ENCODE assay signal across 8 cellular contexts in the genomic region with DNA sequence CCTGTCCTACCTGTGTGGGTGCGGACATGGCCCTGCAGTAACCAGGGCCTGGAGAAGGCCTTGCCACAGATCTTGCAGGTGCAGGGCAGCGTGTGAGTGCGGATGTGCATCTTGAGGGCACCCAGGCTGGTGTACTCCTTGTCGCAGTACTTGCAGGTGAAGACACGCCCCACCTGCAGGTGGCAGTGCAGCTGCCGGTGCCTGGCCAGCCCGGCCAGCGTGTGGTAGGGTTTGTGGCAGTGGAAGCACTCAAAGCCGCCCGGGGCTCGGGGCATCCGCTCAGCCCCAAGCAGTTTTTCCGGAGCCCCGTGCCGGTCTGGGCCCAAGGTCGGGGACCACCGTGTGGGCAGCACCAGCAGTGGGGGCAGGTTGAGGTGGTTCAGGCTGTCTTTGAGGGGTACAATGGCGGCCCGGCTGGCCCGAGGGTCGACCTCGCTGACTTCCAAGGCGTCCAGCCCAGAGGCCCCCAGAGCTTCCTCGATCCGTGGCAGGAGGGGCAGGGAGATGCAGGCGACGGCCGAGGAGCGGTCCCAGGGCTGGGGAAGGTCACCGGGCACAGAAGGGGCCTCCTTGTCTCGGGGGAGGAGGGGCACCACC. TPM values are rescaled to one million over a fixed set of nuclear protein-coding genes. Genes with fewer than 3 reads are reported as not detected.
A peak's percentile ranks its signal among the peaks of the same experiment; 100 is the strongest.
DNase-seq lines count a peak whose midpoint lies in the region; ATAC-seq, FAIRE-seq and TF ChIP-seq lines count a peak whose summit lies in the region.

No MANE protein-coding gene starts in this region.

- H3K9me3 ChIP-seq in colonic mucosa (no peaks in the 10 kb centered on the region), psoas muscle (no peaks in the 10 kb centered on the region)

- H3K36me3 ChIP-seq in colonic mucosa (no peaks in the 10 kb centered on the region), psoas muscle (ENCODE audit: insufficient read depth in 1 of 2, low read depth in 1 of 2) (no peaks in the 10 kb centered on the region)

- H3K4me3 ChIP-seq in colonic mucosa = no peak overlapping the region
- H3K4me3 ChIP-seq in psoas muscle = no peak overlapping the region
- no peak overlapping the region for H3K4me3 ChIP-seq in coronary artery

- FAIRE-seq in GM19239 (lab: Jason Lieb, UNC) = peak; percentile 85

- in situ Hi-C loops in ACHN (cut with HindIII; ENCODE audit: low pct_ligation_motif_present, low pct_unique_long_range_greater_than_20kb, low sequenced_read_pairs) = no loop called here

- WGBS in psoas muscle, 3 donors = 55 to 62% (median 59%) methylated on average over 31 of the region's 31 CpGs

- H3K4me1 ChIP-seq in colonic mucosa (peaks cover 4% of the 10 kb centered on the region), psoas muscle (peaks cover 38% of the 10 kb centered on the region)

- H3K27ac ChIP-seq in colonic mucosa (peak overlapping the region; percentile 68), psoas muscle (no peak overlapping the region), coronary artery (no peak overlapping the region)

- TF ChIP-seq CTCF in colonic mucosa (IDR thresholded peaks at IDR 0.05) (peak; percentile 54), psoas muscle (IDR thresholded peaks at IDR 0.05) (peak; percentile 46), coronary artery (IDR thresholded peaks at IDR 0.05) (no peak)

- DNase-seq in ACHN = peak; percentile 29
- peak; percentile 67 for DNase-seq in GM19239 (ENCODE audit: insufficient read length, low spot score)
- peak; percentile 92 for DNase-seq in RPMI8226
- peak; percentile 61 for DNase-seq in colonic mucosa
- DNase-seq in psoas muscle = peak in 1 of 2 donors; percentile 70
- DNase-seq in SKM-1 (lab: John Stamatoyannopoulos, UW; ENCODE audit: unreplicated experiment) = no peak
- no peak for DNase-seq in coronary artery (ENCODE audit: low spot score)

- peaks cover 15% of the 10 kb centered on the region for H3K27me3 ChIP-seq in colonic mucosa
- peaks cover 0 to 4% (median 0%) of the 10 kb centered on the region in 3 donors for H3K27me3 ChIP-seq in psoas muscle (ENCODE audit: insufficient read depth in 3 of 3, low read length in 2 of 3)

- intact Hi-C loops in colonic mucosa (cut with DNase I) = no loop called here
- intact Hi-C loops in psoas muscle (cut with DNase I) = no loop called here

- ATAC-seq in psoas muscle (peak; percentile 26 to 44 (median 30)), HG03159 (IDR thresholded peaks at IDR 0.05; ENCODE audit: unreplicated experiment) (no peak)

- H3K9ac ChIP-seq in colonic mucosa (ENCODE audit: low read depth in 2 of 2, low read length in 2 of 2) = peak overlapping the region in 1 of 2 donors; percentile 30

RNA-seq across cellular contexts. Expression of gene SNAI3, which starts 5.1 kb away (rescaled TPM):
- total RNA-seq in colonic mucosa (under 1 TPM; 0.25 to 0.40 TPM), psoas muscle (1 to 10 TPM; 1.5 to 8.5 (median 4.0) TPM)
- 1 to 10 TPM; 1.2 to 5.3 (median 3.0) TPM for polyA plus RNA-seq in psoas muscle

RNA-seq across cellular contexts. Expression of gene MVD, which starts 18.3 kb away (rescaled TPM):
- 100 to 1,000 TPM in 1 of 2 donors, 10 to 100 TPM in 1; 86.2 to 132 TPM for total RNA-seq in colonic mucosa
- 10 to 100 TPM; 11.7 to 26.8 (median 16.1) TPM for total RNA-seq in psoas muscle
- polyA plus RNA-seq in psoas muscle = 10 to 100 TPM; 13.7 to 19.2 (median 15.9) TPM

RNA-seq across cellular contexts. Expression of gene RNF166, which starts 25.0 kb away (rescaled TPM):
- total RNA-seq in colonic mucosa (1 to 10 TPM; 9.2 to 9.3 TPM), psoas muscle (10 to 100 TPM; 13.4 to 22.9 (median 15.7) TPM)
- 10 to 100 TPM; 10.1 to 14.9 (median 12.1) TPM for polyA plus RNA-seq in psoas muscle

RNA-seq across cellular contexts. Expression of gene CTU2, which starts 25.1 kb away (rescaled TPM):
- total RNA-seq in colonic mucosa (10 to 100 TPM in 1 of 2 donors, 1 to 10 TPM in 1; 7.8 to 23.1 TPM), psoas muscle (10 to 100 TPM; 12.4 to 24.1 (median 19.6) TPM)
- polyA plus RNA-seq in psoas muscle = 10 to 100 TPM; 20.2 to 24.1 (median 21.9) TPM

RNA-seq across cellular contexts. Expression of gene CYBA, which starts 30.3 kb away (rescaled TPM):
- total RNA-seq in colonic mucosa (100 to 1,000 TPM; 368 to 389 TPM), psoas muscle (10 to 100 TPM; 17.1 to 20.2 (median 19.2) TPM)
- 10 to 100 TPM in 2 of 3 donors, 1 to 10 TPM in 1; 9.1 to 28.0 (median 24.0) TPM for polyA plus RNA-seq in psoas muscle

Comparison
In these comparisons a context has a peak if more than half of its experiments do, and no peak if none do; other contexts are left out.
1. DNase-seq: peak in ACHN (single experiment), GM19239 (single experiment), RPMI8226 (single experiment) and colonic mucosa (single experiment); none in SKM-1 (single experiment) and coronary artery (single experiment).